Comparison of ENCODE assay signal across 18 cellular contexts in genomic region chr22:30733081-30733680, GRCh38. TPM values are rescaled to one million over a fixed set of nuclear protein-coding genes. Genes with fewer than 3 reads are reported as not detected.
A peak's percentile ranks its signal among the peaks of the same experiment; 100 is the strongest.
DNase-seq lines count a peak whose midpoint lies in the region; ATAC-seq, FAIRE-seq and TF ChIP-seq lines count a peak whose summit lies in the region.
"Had no signal": no experiment of that assay in that cellular context is flagged by ENCODE, and none has a peak within 500 bp of the region (broad histone marks: within the 10 kb centered on the region; RNA-seq: fewer than 3 reads in every experiment).

No MANE protein-coding gene starts in this region.

- no peak for FAIRE-seq in K562 (lab: Jason Lieb, UNC)
- FAIRE-seq: HTR-8/SVneo had no signal

- H3K4me1 ChIP-seq in K562 (replicated peaks in 1 of 2; ENCODE audit: control insufficient read depth in 2 of 2, insufficient read depth in 2 of 2, low read length in 2 of 2) = peaks cover 5 to 7% of the 10 kb centered on the region in 2 experiments; a peak in 3 of 5 replicates
- H3K4me1 ChIP-seq: left lung, tibial artery had no signal

- 52% methylated on average over 7 of the region's 8 CpGs for WGBS in K562 (ENCODE audit: insufficient coverage, low coverage, missing lambda C conversion rate)

- H3K27me3 Mint-ChIP-seq in type B pancreatic cell = peaks cover 2% of the 10 kb centered on the region
- H3K27me3 Mint-ChIP-seq: activated naive CD4-positive, alpha-beta T cell treated with anti-CD3 and anti-CD28 coated beads, Interleukin-2, amount 50 U/mL, for 24 hours had no signal

- no peak overlapping the region for H3K4me2 ChIP-seq in K562 (ENCODE audit: insufficient read depth, low read length)

- DNase-seq in ELR (ENCODE audit: low read depth) = peak; percentile 74
- DNase-seq in MV-4-11 (lab: John Stamatoyannopoulos, UW) = peak; percentile 66
- DNase-seq in K562 (ENCODE audit: extremely low read depth in 1 of 4, low spot score in 3 of 4) = no peak
- peak; percentile 72 for DNase-seq in mesenteric fat pad (ENCODE audit: low spot score)
- DNase-seq in omental fat pad (ENCODE audit: low spot score) = no peak
- no peak for DNase-seq in type B pancreatic cell (ENCODE audit: extremely low spot score, unreplicated experiment)
- no peak for DNase-seq in activated CD4-positive, alpha-beta T cell treated with anti-CD3 and anti-CD28 coated beads for 1 hour
- no peak for DNase-seq in NAMALWA (ENCODE audit: low spot score)
- DNase-seq: CD8-positive, alpha-beta T cell; left lung; naive B cell; NCI-H1417; NCI-H446 treated with DMSO at 0.1 percent for 48 hours; stimulated activated CD4-positive, alpha-beta T cell treated with anti-CD3 and anti-CD28 coated beads, Interleukin-1b, Interleukin-23, amount 100 ng/mL, for 48 hours; tibial artery had no signal

- no peak overlapping the region for H3K27ac ChIP-seq in K562 (ENCODE audit: extremely low read depth, low read depth, low read length)
- H3K27ac ChIP-seq: left lung, tibial artery had no signal

- no peaks in the 10 kb centered on the region for H3K79me2 ChIP-seq in K562 (ENCODE audit: control insufficient read depth, insufficient read depth, low read length)

- no peak overlapping the region for H3K4me3 ChIP-seq in K562
- H3K4me3 ChIP-seq: left lung, tibial artery had no signal

- intact Hi-C loops in K562 (cut with micrococcal nuclease) = no loop called here

- 0 out of 2 replicates have a peak overlapping the region, but pooled peaks have one; percentile 1 for H2AFZ ChIP-seq in K562 (ENCODE audit: low read depth, low read length)

- ATAC-seq in K562 = no peak
- ATAC-seq in omental fat pad (ENCODE audit: low FRiP score) = no peak
- ATAC-seq: activated CD4-positive, CD25-positive, alpha-beta regulatory T cell treated with anti-CD3 and anti-CD28 coated beads, Interleukin-2, amount 50 U/mL, for 24 hours; CD8-positive, alpha-beta T cell; left lung had no signal

- no peak for TF ChIP-seq RAD21 in K562 (CRISPR knock-in tag; conservative IDR thresholded peaks at IDR 0.05 in 1 of 2, IDR thresholded peaks at IDR 0.05 in 1 of 2)

- no peak for TF ChIP-seq CTCF in K562 (IDR thresholded peaks at IDR 0.05 in 2 of 3, conservative IDR thresholded peaks at IDR 0.05 in 1 of 3; ENCODE audit: insufficient read depth in 2 of 3, low read depth in 1 of 3, low read length in 3 of 3)
- no peak for TF ChIP-seq CTCF in omental fat pad (IDR thresholded peaks at IDR 0.05)
- TF ChIP-seq CTCF in type B pancreatic cell (conservative IDR thresholded peaks at IDR 0.05) = no peak

- no peaks in the 10 kb centered on the region for H3K9me3 ChIP-seq in K562 (replicated peaks; ENCODE audit: control insufficient read depth, insufficient read depth, low read depth, low read length)
- H3K9me3 ChIP-seq: left lung, tibial artery had no signal

- no peaks in the 10 kb centered on the region for H3K9me3 Mint-ChIP-seq in type B pancreatic cell
- H3K9me3 Mint-ChIP-seq: activated naive CD4-positive, alpha-beta T cell treated with anti-CD3 and anti-CD28 coated beads, Interleukin-2, amount 50 U/mL, for 24 hours; CD8-positive, alpha-beta T cell had no signal

- no peaks in the 10 kb centered on the region for H4K20me1 ChIP-seq in K562 (replicated peaks; ENCODE audit: control insufficient read depth, insufficient read depth, low read length)

- no peak overlapping the region for H3K4me3 Mint-ChIP-seq in type B pancreatic cell
- H3K4me3 Mint-ChIP-seq: activated naive CD4-positive, alpha-beta T cell treated with anti-CD3 and anti-CD28 coated beads, Interleukin-2, amount 50 U/mL, for 24 hours; CD8-positive, alpha-beta T cell; naive B cell had no signal

- POLR2A ChIA-PET in K562 (lab: Yijun Ruan, JAX) = no interaction called here

- H3K27ac Mint-ChIP-seq in type B pancreatic cell = no peak overlapping the region
- H3K27ac Mint-ChIP-seq: activated naive CD4-positive, alpha-beta T cell treated with anti-CD3 and anti-CD28 coated beads, Interleukin-2, amount 50 U/mL, for 24 hours; CD8-positive, alpha-beta T cell had no signal

- CTCF ChIA-PET in K562 (lab: Yijun Ruan, JAX; ENCODE audit: low intra/inter-chr PET ratio) = no interaction called here

- no peaks in the 10 kb centered on the region for H3K36me3 ChIP-seq in K562 (ENCODE audit: control insufficient read depth, insufficient read depth, low read length)
- H3K36me3 ChIP-seq: left lung, tibial artery had no signal

- no peak for TF ChIP-seq POLR2A in K562 (conservative IDR thresholded peaks at IDR 0.05)

- no peak for TF ChIP-seq EP300 in K562 (IDR thresholded peaks at IDR 0.05; ENCODE audit: low read length)

- H3K9ac ChIP-seq in K562 (ENCODE audit: insufficient read depth in 1 of 2, low read depth in 2 of 2, low read length in 2 of 2) = no peak overlapping the region; a peak in 1 of 4 replicates

- H3K9me1 ChIP-seq in K562 (ENCODE audit: control insufficient read depth, insufficient read depth, low read length) = no peaks in the 10 kb centered on the region

- in situ Hi-C loops in K562 (cut with MboI) = no loop called here

- BruUV-seq in K562 (replicated peaks; lab: Mats Ljungman, UMichigan) = no TSS peak

- no peaks in the 10 kb centered on the region for H3K4me1 Mint-ChIP-seq in type B pancreatic cell (ENCODE audit: unreplicated experiment)
- H3K4me1 Mint-ChIP-seq: activated naive CD4-positive, alpha-beta T cell treated with anti-CD3 and anti-CD28 coated beads, Interleukin-2, amount 50 U/mL, for 24 hours; naive B cell had no signal

- no peaks in the 10 kb centered on the region for H3K27me3 ChIP-seq in K562 (ENCODE audit: control insufficient read depth in 2 of 2, insufficient read depth in 2 of 2, low read length in 2 of 2)
- H3K27me3 ChIP-seq: left lung, tibial artery had no signal

- H3K36me3 Mint-ChIP-seq in type B pancreatic cell = no peaks in the 10 kb centered on the region
- H3K36me3 Mint-ChIP-seq: activated naive CD4-positive, alpha-beta T cell treated with anti-CD3 and anti-CD28 coated beads, Interleukin-2, amount 50 U/mL, for 24 hours; CD8-positive, alpha-beta T cell; naive B cell had no signal

TF ChIP-seq in K562, 482 proteins besides CTCF, POLR2A, EP300 and RAD21:
- peak; percentile 30; the same call in 1 of the 2 replicates for TF ChIP-seq SPI1 (IDR thresholded peaks at IDR 0.05; ENCODE audit: borderline replicate concordance, low read depth, low read length)
- TF ChIP-seq RBM25 (IDR thresholded peaks at IDR 0.05; ENCODE audit: low read depth, low read length, severe bottlenecking) = no peak
TF ChIP-seq in K562: peak in this region for 1.

RNA-seq across cellular contexts. Expression of gene OSBP2, which starts 38.5 kb away (rescaled TPM):
- total RNA-seq in K562 (2011; cell fraction: chromatin; rRNA removed; ENCODE audit: low replicate concordance) = 38.2 and 49.5 TPM in 2 replicates
- total RNA-seq in K562 (2011; cell fraction: nucleolus; rRNA removed) = 22.2 and 25.8 TPM in 2 replicates
- 24.9 and 29.2 TPM in 2 replicates for total RNA-seq in K562 (2011; cell fraction: nucleoplasm; rRNA removed)
- total RNA-seq in K562 (2014; rRNA removed) = 24.1 and 27.4 TPM in 2 replicates
- total RNA-seq in K562 (2014; rRNA removed; fragmentation: Illumina TruSeq; extraction: Trizol) = 9.8 and 11.4 TPM in 2 replicates
- 13.5 and 14.5 TPM in 2 replicates for total RNA-seq in K562 (2015; rRNA removed; fragmentation: Illumina TruSeq; extraction: Trizol)
- total RNA-seq in K562 (2021) = 28.8 and 31.3 TPM in 2 replicates
- polyA plus RNA-seq in K562 (2011; rRNA removed) = 18.5 and 29.5 TPM in 2 replicates
- polyA plus RNA-seq in K562 (2011; cell fraction: cytosol; rRNA removed) = 15.5 and 43.5 TPM in 2 replicates
- polyA plus RNA-seq in K562 (2011; cell fraction: nucleus; rRNA removed) = 18.5 and 38.5 TPM in 2 replicates
- polyA plus RNA-seq in K562 (2012) = 11.3 and 15.6 TPM in 2 replicates
- 23.3 and 26.0 TPM in 2 replicates for polyA plus RNA-seq in K562 (2014; fragmentation: Illumina TruSeq; extraction: Trizol)
- polyA plus RNA-seq in K562 (2014; fragmentation: Nextera tagmentation; extraction: Ambion mirVana) = under 1 TPM; 0.52 to 0.55 TPM
- 21.6 and 23.4 TPM in 2 replicates for polyA plus RNA-seq in K562 (2014; rRNA removed)
- polyA minus RNA-seq in K562 (2011; rRNA and poly(A)+ RNA removed) = 16.4 and 28.3 TPM in 2 replicates
- polyA minus RNA-seq in K562 (2011; cell fraction: cytosol; rRNA and poly(A)+ RNA removed) = 9.6 and 23.8 TPM in 2 replicates
- polyA minus RNA-seq in K562 (2011; cell fraction: nucleus; rRNA and poly(A)+ RNA removed) = 14.6 and 17.6 TPM in 2 replicates
- 1.4 TPM for total RNA-seq in mesenteric fat pad
- 1 to 10 TPM; 1.3 to 7.4 (median 4.4) TPM for total RNA-seq in omental fat pad
- 8.1 and 9.5 TPM in 2 replicates for total RNA-seq in type B pancreatic cell (ENCODE audit: low replicate concordance)

Comparison
In these comparisons a context has a peak if more than half of its experiments do, and no peak if none do; other contexts are left out.
1. DNase-seq: peak in ELR (single experiment), MV-4-11 (single experiment) and mesenteric fat pad (single experiment); none in K562 (0 of 4), omental fat pad (single experiment), type B pancreatic cell (single experiment), activated CD4-positive, alpha-beta T cell treated with anti-CD3 and anti-CD28 coated beads for 1 hour (single experiment) and NAMALWA (single experiment).